Comparison of ENCODE assay signal across 25 cellular contexts in genomic region chr6:158399040-158399700, GRCh38.
A peak's percentile ranks its signal among the peaks of the same experiment; 100 is the strongest.
DNase-seq lines count a peak whose midpoint lies in the region; ATAC-seq and TF ChIP-seq lines count a peak whose summit lies in the region.
"Had no signal": no experiment of that assay in that cellular context is flagged by ENCODE, and none has a peak within 500 bp of the region (broad histone marks: within the 10 kb centered on the region; RNA-seq: fewer than 3 reads in every experiment).

No MANE protein-coding gene starts in this region.

- H3K36me3 ChIP-seq in SJCRH30 = no peaks in the 10 kb centered on the region; the same call in 1 of the 2 replicates
- H3K36me3 ChIP-seq: heart left ventricle, sigmoid colon, vagina had no signal

- 0 out of 2 replicates have a peak, but pooled peaks cover 2% of the 10 kb centered on the region for H3K4me1 ChIP-seq in SJCRH30
- H3K4me1 ChIP-seq: A549, testis, vagina had no signal

- H3K9me3 ChIP-seq in SJCRH30 (replicated peaks) = no peaks in the 10 kb centered on the region; the same call in 1 of the 2 replicates
- H3K9me3 ChIP-seq: A549, heart left ventricle, sigmoid colon, testis, vagina had no signal

- H3K27ac Mint-ChIP-seq in activated naive CD4-positive, alpha-beta T cell treated with anti-CD3 and anti-CD28 coated beads, Interleukin-2, amount 10 ng/mL, durations not matched to agents 7 days and 5 days = peak overlapping the region; percentile 12
- H3K27ac Mint-ChIP-seq in nephron = peak overlapping the region in 2 of 3 experiments; percentile 27 to 54
- H3K27ac Mint-ChIP-seq: activated CD4-positive, alpha-beta T cell treated with anti-CD3 and anti-CD28 coated beads for 36 hours; activated CD8-positive, alpha-beta T cell treated with anti-CD3 and anti-CD28 coated beads, Interleukin-2, amount 10 ng/mL, durations not matched to agents 7 days and 5 days; CD8-positive, alpha-beta T cell had no signal

- H3K4me1 Mint-ChIP-seq in activated naive CD4-positive, alpha-beta T cell treated with anti-CD3 and anti-CD28 coated beads, Interleukin-2, amount 10 ng/mL, durations not matched to agents 7 days and 5 days = peaks cover 2% of the 10 kb centered on the region
- H3K4me1 Mint-ChIP-seq in nephron = peaks cover 34% of the 10 kb centered on the region
- H3K4me1 Mint-ChIP-seq: activated CD4-positive, alpha-beta T cell treated with anti-CD3 and anti-CD28 coated beads for 36 hours had no signal

- no peak overlapping the region for H3K4me3 ChIP-seq in SJCRH30
- H3K4me3 ChIP-seq: A549, heart left ventricle, K562, sigmoid colon, testis, vagina had no signal

- H3K4me3 Mint-ChIP-seq in activated naive CD4-positive, alpha-beta T cell treated with anti-CD3 and anti-CD28 coated beads, Interleukin-2, amount 10 ng/mL, durations not matched to agents 7 days and 5 days = no peak overlapping the region
- H3K4me3 Mint-ChIP-seq in nephron = no peak overlapping the region
- H3K4me3 Mint-ChIP-seq: activated CD4-positive, alpha-beta T cell treated with anti-CD3 and anti-CD28 coated beads for 36 hours; activated CD8-positive, alpha-beta T cell treated with anti-CD3 and anti-CD28 coated beads, Interleukin-2, amount 10 ng/mL, durations not matched to agents 7 days and 5 days; CD8-positive, alpha-beta T cell had no signal

- H3K27me3 Mint-ChIP-seq in activated naive CD4-positive, alpha-beta T cell treated with anti-CD3 and anti-CD28 coated beads, Interleukin-2, amount 10 ng/mL, durations not matched to agents 7 days and 5 days = no peaks in the 10 kb centered on the region
- H3K27me3 Mint-ChIP-seq in nephron (ENCODE audit: low read depth) = no peaks in the 10 kb centered on the region
- H3K27me3 Mint-ChIP-seq: activated CD4-positive, alpha-beta T cell treated with anti-CD3 and anti-CD28 coated beads for 36 hours had no signal

- H3K9me3 Mint-ChIP-seq in activated naive CD4-positive, alpha-beta T cell treated with anti-CD3 and anti-CD28 coated beads, Interleukin-2, amount 10 ng/mL, durations not matched to agents 7 days and 5 days = peaks cover 2% of the 10 kb centered on the region
- peaks cover 6% of the 10 kb centered on the region for H3K9me3 Mint-ChIP-seq in nephron
- H3K9me3 Mint-ChIP-seq: CD8-positive, alpha-beta T cell had no signal

- H3K27ac ChIP-seq in SJCRH30 = no peak overlapping the region
- H3K27ac ChIP-seq: A549, epithelial cell of prostate, heart left ventricle, sigmoid colon, testis, vagina had no signal

- TF ChIP-seq CTCF in nephron (IDR thresholded peaks at IDR 0.05; ENCODE audit: unreplicated experiment in 3 of 3) = no peak
- TF ChIP-seq CTCF in GM20000 (IDR thresholded peaks at IDR 0.05; ENCODE audit: extremely low read depth, missing control alignments) = no peak

- no peaks in the 10 kb centered on the region for H3K27me3 ChIP-seq in SJCRH30
- H3K27me3 ChIP-seq: heart left ventricle, sigmoid colon, testis, vagina had no signal

- DNase-seq in activated naive CD4-positive, alpha-beta T cell treated with anti-CD3 and anti-CD28 coated beads, Interleukin-2, amount 10 ng/mL, durations not matched to agents 7 days and 5 days = no peak
- no peak for DNase-seq in activated naive CD4-positive, alpha-beta T cell (lab: John Stamatoyannopoulos, UW)
- DNase-seq in dermis microvascular lymphatic vessel endothelial cell (ENCODE audit: low read depth in 2 of 2) (peak; percentile 85 to 93), GM20000 (ENCODE audit: low spot score) (no peak), SJCRH30 (no peak), NCI-H1436 (lab: John Stamatoyannopoulos, UW) (no peak)
- DNase-seq: activated CD4-positive, alpha-beta T cell treated with anti-CD3 and anti-CD28 coated beads for 36 hours; activated CD8-positive, alpha-beta T cell treated with anti-CD3 and anti-CD28 coated beads, Interleukin-2, amount 10 ng/mL, durations not matched to agents 7 days and 5 days; activated effector memory CD4-positive, alpha-beta T cell treated with Interleukin-2 at 50 U/mL for 16 hours; CD8-positive, alpha-beta T cell; DMS 273 treated with DMSO at 0.1 percent for 48 hours; H7; heart left ventricle; mesendoderm; SHP77; sigmoid colon; stimulated activated CD4-positive, alpha-beta T cell treated with anti-CD3 and anti-CD28 coated beads, Interleukin-4, amount 100 ng/mL, for 24 hours; stimulated activated naive CD4-positive, alpha-beta T cell; testis had no signal

- ATAC-seq in GM21381 (IDR thresholded peaks at IDR 0.05; ENCODE audit: unreplicated experiment) = no peak
- ATAC-seq: A549; activated CD4-positive, alpha-beta T cell treated with anti-CD3 and anti-CD28 coated beads for 36 hours; activated CD8-positive, alpha-beta T cell treated with anti-CD3 and anti-CD28 coated beads, Interleukin-2, amount 10 ng/mL, durations not matched to agents 7 days and 5 days; CD8-positive, alpha-beta T cell; K562 had no signal

- peaks cover 6% of the 10 kb centered on the region for H3K36me3 Mint-ChIP-seq in activated naive CD4-positive, alpha-beta T cell treated with anti-CD3 and anti-CD28 coated beads, Interleukin-2, amount 10 ng/mL, durations not matched to agents 7 days and 5 days
- H3K36me3 Mint-ChIP-seq in nephron (ENCODE audit: low read depth) = peaks cover 24% of the 10 kb centered on the region

- CTCF ChIA-PET in activated naive CD4-positive, alpha-beta T cell treated with anti-CD3 and anti-CD28 coated beads, Interleukin-2, amount 10 ng/mL, durations not matched to agents 7 days and 5 days (lab: Charles Lee) = interaction anchor here (0.7 to 1.1 kb wide), 2 partner anchors 12 to 71 kb away, joined by 3 read pairs; no protein-coding TSS in a partner anchor

Comparison
In these comparisons a context has a peak if more than half of its experiments do, and no peak if none do; other contexts are left out.
1. DNase-seq: peak in dermis microvascular lymphatic vessel endothelial cell (2 of 2); none in activated naive CD4-positive, alpha-beta T cell treated with anti-CD3 and anti-CD28 coated beads, Interleukin-2, amount 10 ng/mL, durations not matched to agents 7 days and 5 days (single experiment), activated naive CD4-positive, alpha-beta T cell (0 of 4), GM20000 (single experiment), SJCRH30 (0 of 2) and NCI-H1436 (single experiment).